Comparison of ENCODE assay signal across 1 cellular context in the genomic region with DNA sequence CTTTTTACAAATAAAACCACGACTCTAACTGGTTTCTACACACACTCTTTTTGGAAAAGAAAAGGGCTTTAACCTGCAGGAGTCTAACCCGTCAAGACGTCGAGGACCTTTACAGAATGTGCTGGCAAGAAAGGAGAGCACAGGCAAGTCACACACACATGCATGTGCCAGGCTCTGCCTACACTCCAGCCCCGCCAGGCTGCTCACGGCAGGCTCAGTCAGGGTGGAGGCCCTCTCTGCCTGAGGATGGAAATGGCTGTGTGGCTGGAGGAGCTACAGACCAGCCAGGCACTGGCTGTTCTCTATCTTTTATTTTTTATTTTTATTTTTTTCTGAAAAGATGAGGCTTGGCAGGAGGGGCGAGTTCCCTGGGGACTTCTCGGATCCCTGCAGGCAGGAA.
TF ChIP-seq lines count a peak whose summit lies in the region.

No MANE protein-coding gene starts in this region.

TF ChIP-seq in K562, 482 proteins besides CTCF, POLR2A, EP300 and RAD21:
- no peak for TF ChIP-seq SIN3A (IDR thresholded peaks at IDR 0.05; ENCODE audit: borderline replicate concordance in 2 of 2, control insufficient read depth in 1 of 2, low read depth in 2 of 2, low read length in 2 of 2)
- TF ChIP-seq ZNF77 (CRISPR knock-in tag; IDR thresholded peaks at IDR 0.05), result no peak
- no peak for TF ChIP-seq BCL6 (CRISPR knock-in tag; IDR thresholded peaks at IDR 0.05)
- no peak for TF ChIP-seq ZNF518B (CRISPR knock-in tag; IDR thresholded peaks at IDR 0.05)
- no peak for TF ChIP-seq TCF7L2 (IDR thresholded peaks at IDR 0.05; ENCODE audit: low read depth, low read length)
- TF ChIP-seq NFYB (IDR thresholded peaks at IDR 0.05; ENCODE audit: extremely low read depth, insufficient read length), result no peak
- TF ChIP-seq NCOR1 (IDR thresholded peaks at IDR 0.05), result no peak
